In the genomic region with DNA sequence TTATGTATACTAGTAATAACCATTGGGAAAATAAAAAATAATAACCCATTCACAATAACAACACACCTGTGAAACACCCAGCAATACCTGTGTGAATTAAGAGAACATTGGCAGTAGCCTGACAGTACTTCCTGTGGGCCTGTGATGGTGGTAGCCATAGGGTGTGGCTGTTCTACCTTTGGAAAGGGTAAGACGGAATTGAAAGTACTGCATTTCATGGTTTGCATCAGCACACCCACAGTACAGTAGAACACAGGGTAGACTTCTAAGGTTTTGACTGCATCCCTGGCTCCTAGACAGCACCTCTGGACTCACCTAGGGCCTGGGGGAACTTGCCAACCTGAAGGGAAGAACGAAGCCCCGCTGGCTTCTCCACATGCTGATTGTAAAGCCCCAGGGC, we compare ENCODE assay signal across 25 cellular contexts.
"Had no signal": no experiment of that assay in that cellular context is flagged by ENCODE, and none has a peak within 500 bp of the region (broad histone marks: within the 10 kb centered on the region; RNA-seq: fewer than 3 reads in every experiment).

No MANE protein-coding gene starts in this region.

- H3K9me3 ChIP-seq: colonic mucosa, gastrocnemius medialis had no signal

- H3K27me3 ChIP-seq: colonic mucosa, esophagus squamous epithelium, gastrocnemius medialis, heart right ventricle, left lung had no signal

- H3K9me3 Mint-ChIP-seq: endodermal cell had no signal

- H3K36me3 ChIP-seq: colonic mucosa, esophagus squamous epithelium, gastrocnemius medialis, heart right ventricle, left lung had no signal

- H3K27me3 Mint-ChIP-seq: dendritic cell treated with granulocyte-macrophage colony-stimulating factor and Interleukin-4, amounts not matched to agents 40 ng/mL and 50 ng/mL, for 4 days; effector memory CD8-positive, alpha-beta T cell; memory B cell had no signal

- DNase-seq: colonic mucosa; cortex of kidney; effector CD8-positive, alpha-beta T cell; effector memory CD8-positive, alpha-beta T cell; endodermal cell; erythroblast; esophagus squamous epithelium; foreskin melanocyte; gastrocnemius medialis; glutamatergic neuron; head of caudate nucleus; heart right ventricle; hippocampal formation; left cardiac atrium; left ventricle myocardium superior; mammary epithelial cell; mesendoderm; midbrain had no signal

- FAIRE-seq: keratinocyte had no signal

- H3K4me3 ChIP-seq: colonic mucosa, esophagus squamous epithelium, gastrocnemius medialis, heart right ventricle, left lung, lung had no signal

- H3K4me1 Mint-ChIP-seq: endodermal cell, memory B cell had no signal

- H3K4me3 Mint-ChIP-seq: dendritic cell treated with granulocyte-macrophage colony-stimulating factor and Interleukin-4, amounts not matched to agents 40 ng/mL and 50 ng/mL, for 4 days; effector memory CD8-positive, alpha-beta T cell; endodermal cell; memory B cell had no signal

- H3K27ac ChIP-seq: colonic mucosa, epithelial cell of prostate, esophagus squamous epithelium, gastrocnemius medialis, heart right ventricle, left lung had no signal

- ATAC-seq: effector memory CD8-positive, alpha-beta T cell; esophagus mucosa; gastrocnemius medialis; heart right ventricle; left cardiac atrium; left lung; left ventricle myocardium superior had no signal

- H3K36me3 Mint-ChIP-seq: memory B cell had no signal

- H3K4me1 ChIP-seq: colonic mucosa, esophagus squamous epithelium, gastrocnemius medialis, left lung had no signal

- H3K27ac Mint-ChIP-seq: dendritic cell treated with granulocyte-macrophage colony-stimulating factor and Interleukin-4, amounts not matched to agents 40 ng/mL and 50 ng/mL, for 4 days; effector memory CD8-positive, alpha-beta T cell; endodermal cell; memory B cell had no signal
